Comparison of ENCODE assay signal across 17 cellular contexts in genomic region chr4:81118086-81118485, GRCh38.
DNase-seq lines count a peak whose midpoint lies in the region; ATAC-seq and TF ChIP-seq lines count a peak whose summit lies in the region.
"Had no signal": no experiment of that assay in that cellular context is flagged by ENCODE, and none has a peak within 500 bp of the region (broad histone marks: within the 10 kb centered on the region; RNA-seq: fewer than 3 reads in every experiment).

No MANE protein-coding gene starts in this region.

- ATAC-seq in IMR-90 (ENCODE audit: low read depth) (peak; percentile 27; the same call in 1 of the 2 replicates), left colon (peak; percentile 31), GM21786 (IDR thresholded peaks at IDR 0.05; ENCODE audit: unreplicated experiment) (no peak), HG02642 (IDR thresholded peaks at IDR 0.05; ENCODE audit: poor library complexity, unreplicated experiment) (no peak)
- ATAC-seq: A549; CD8-positive, alpha-beta T cell had no signal

- dilution Hi-C loops in IMR-90 (cut with HindIII; ENCODE audit: low sequenced_read_pairs, unreplicated experiment), result no loop called here

- no peak overlapping the region for H4K8ac ChIP-seq in IMR-90 (ENCODE audit: low read depth in 2 of 2, low read length in 2 of 2)

- no peaks in the 10 kb centered on the region for H3K79me1 ChIP-seq in IMR-90 (ENCODE audit: low read depth in 1 of 2, low read length in 2 of 2)

- H4K91ac ChIP-seq in IMR-90 (ENCODE audit: insufficient read depth, low read depth, low read length), result no peak overlapping the region

- H2AFZ ChIP-seq in IMR-90 (replicated peaks; ENCODE audit: low read length, poor library complexity), result no peak overlapping the region

- no peak overlapping the region for H3K18ac ChIP-seq in IMR-90 (ENCODE audit: low read depth, low read length)

- no peak overlapping the region for H3K56ac ChIP-seq in IMR-90 (ENCODE audit: extremely low read depth, insufficient read depth, low read length)

- H3K4me2 ChIP-seq in IMR-90 (ENCODE audit: low read depth, low read length), result no peak overlapping the region
- H3K4me2 ChIP-seq: A549; BLaER1 treated with 17β-estradiol and CSF1 and Interleukin-3, amounts not matched to agents 10 nM and 100 nM had no signal

- TF ChIP-seq POLR2A in IMR-90 (IDR thresholded peaks at IDR 0.05; ENCODE audit: low read depth, low read length) (no peak), erythroblast (IDR thresholded peaks at IDR 0.05; ENCODE audit: low read length) (no peak)

- H2BK15ac ChIP-seq in IMR-90 (ENCODE audit: low read depth, low read length), result no peak overlapping the region

- WGBS in IMR-90 (ENCODE audit: extremely low coverage in 2 of 2, insufficient read length in 1 of 2), 2 experiments, result 0% methylated on average over 1 of the region's 7 CpGs; no CpG with 5 or more reads in 1 of the 2 experiments

- H3K4me1 ChIP-seq in IMR-90 (ENCODE audit: control insufficient read depth, insufficient read depth, low read length), result no peaks in the 10 kb centered on the region
- H3K4me1 ChIP-seq: A549; BLaER1 treated with 17β-estradiol and CSF1 and Interleukin-3, amounts not matched to agents 10 nM and 100 nM; Caco-2 had no signal

- no peak overlapping the region for H2AK5ac ChIP-seq in IMR-90 (ENCODE audit: low read depth, low read length)

- no peaks in the 10 kb centered on the region for H3K9me1 ChIP-seq in IMR-90 (ENCODE audit: insufficient read depth, low read length)

- no TSS peak for BruUV-seq in IMR-90 (replicated peaks; lab: Mats Ljungman, UMichigan)

- intact Hi-C loops in IMR-90 (cut with micrococcal nuclease), result no loop called here
- intact Hi-C loops in left colon (cut with DNase I, micrococcal nuclease), result no loop called here

- in situ Hi-C loops in IMR-90 (cut with MboI; ENCODE audit: low sequenced_read_pairs), result no loop called here

- no peak overlapping the region for H3K9ac ChIP-seq in IMR-90 (ENCODE audit: low read depth, low read length)
- H3K9ac ChIP-seq: BLaER1 treated with 17β-estradiol and CSF1 and Interleukin-3, amounts not matched to agents 10 nM and 100 nM had no signal

- H3K9me3 ChIP-seq in IMR-90 (ENCODE audit: control insufficient read depth, insufficient read depth, low read length), result no peaks in the 10 kb centered on the region
- no peaks in the 10 kb centered on the region for H3K9me3 ChIP-seq in MG63
- H3K9me3 ChIP-seq: A549; BLaER1 treated with 17β-estradiol and CSF1 and Interleukin-3, amounts not matched to agents 10 nM and 100 nM; Caco-2 had no signal

- no peak overlapping the region for H2AK9ac ChIP-seq in IMR-90 (replicated peaks; ENCODE audit: low read depth, low read length, poor library complexity)

- no peak overlapping the region for H2BK20ac ChIP-seq in IMR-90 (ENCODE audit: low read depth, low read length)

- DNase-seq in IMR-90 (peak; percentile 54), MG63 (peak; percentile 4), left colon (no peak), erythroblast (lab: John Stamatoyannopoulos, UW) (no peak)
- DNase-seq: AML-193; Caco-2; Calu3; CD4-positive, alpha-beta T cell; CD8-positive, alpha-beta T cell; DMS79 treated with DMSO at 0.1 percent for 48 hours; GF-D8 had no signal

- TF ChIP-seq CTCF in IMR-90 (conservative IDR thresholded peaks at IDR 0.05; ENCODE audit: low read depth, low read length), result no peak

- CTCF ChIA-PET in IMR-90 (lab: Yijun Ruan, JAX), result no interaction called here

- H3K23ac ChIP-seq in IMR-90 (ENCODE audit: low read depth, low read length), result no peak overlapping the region

- H3K27me3 ChIP-seq in IMR-90 (ENCODE audit: control insufficient read depth, insufficient read depth, low read length) (no peaks in the 10 kb centered on the region), MG63 (no peaks in the 10 kb centered on the region)
- H3K27me3 ChIP-seq: BLaER1 treated with 17β-estradiol and CSF1 and Interleukin-3, amounts not matched to agents 10 nM and 100 nM had no signal

- H4K5ac ChIP-seq in IMR-90 (ENCODE audit: low read depth, low read length), result no peak overlapping the region

- no peak overlapping the region for H2BK120ac ChIP-seq in IMR-90 (ENCODE audit: low read depth, low read length)

- H3K14ac ChIP-seq in IMR-90 (replicated peaks; ENCODE audit: low read depth, low read length), result no peak overlapping the region

- no peak overlapping the region for H2BK5ac ChIP-seq in IMR-90 (ENCODE audit: low read depth, low read length, poor library complexity, severe bottlenecking)

- H4K20me1 ChIP-seq in IMR-90 (ENCODE audit: insufficient read depth, low read length), result no peaks in the 10 kb centered on the region
- H4K20me1 ChIP-seq: BLaER1 treated with 17β-estradiol and CSF1 and Interleukin-3, amounts not matched to agents 10 nM and 100 nM had no signal

- no peak for TF ChIP-seq RAD21 in IMR-90 (IDR thresholded peaks at IDR 0.05; ENCODE audit: low read length)

- H3K4me3 ChIP-seq in IMR-90 (ENCODE audit: insufficient read depth, low read depth, low read length) (no peak overlapping the region), MG63 (no peak overlapping the region)
- H3K4me3 ChIP-seq: A549; BLaER1 treated with 17β-estradiol and CSF1 and Interleukin-3, amounts not matched to agents 10 nM and 100 nM had no signal

- H3K27ac ChIP-seq in IMR-90 (ENCODE audit: insufficient read depth, low read length), result no peak overlapping the region
- H3K27ac ChIP-seq: 22Rv1; A549; BLaER1 treated with 17β-estradiol and CSF1 and Interleukin-3, amounts not matched to agents 10 nM and 100 nM; C4-2B had no signal

- POLR2A ChIA-PET in IMR-90 (lab: Charles Lee; ENCODE audit: unreplicated experiment), result no interaction called here

- H3K36me3 ChIP-seq in IMR-90 (ENCODE audit: control insufficient read depth, insufficient read depth, low read length) (no peaks in the 10 kb centered on the region), MG63 (no peaks in the 10 kb centered on the region)
- H3K36me3 ChIP-seq: BLaER1 treated with 17β-estradiol and CSF1 and Interleukin-3, amounts not matched to agents 10 nM and 100 nM had no signal

- no peak overlapping the region for H3K4ac ChIP-seq in IMR-90 (ENCODE audit: low read depth, low read length)

TF ChIP-seq in IMR-90, 13 proteins besides CTCF, POLR2A, EP300 and RAD21:
- TF ChIP-seq USF2 (IDR thresholded peaks at IDR 0.05; ENCODE audit: low read depth, low read length) (no peak), CEBPB (IDR thresholded peaks at IDR 0.05; ENCODE audit: low read depth, low read length) (no peak), MAFK (IDR thresholded peaks at IDR 0.05; ENCODE audit: low read depth, low read length) (no peak), RCOR1 (IDR thresholded peaks at IDR 0.05; ENCODE audit: insufficient replicate concordance, low read length) (no peak), ELK1 (IDR thresholded peaks at IDR 0.05; ENCODE audit: borderline replicate concordance, low read depth, low read length) (no peak), MXI1 (IDR thresholded peaks at IDR 0.05; ENCODE audit: borderline replicate concordance, low read depth, low read length) (no peak), MAZ (IDR thresholded peaks at IDR 0.05; ENCODE audit: borderline replicate concordance, low read depth, low read length) (no peak), FOS (IDR thresholded peaks at IDR 0.05; ENCODE audit: low read depth, low read length) (no peak), NFE2L2 (IDR thresholded peaks at IDR 0.05; ENCODE audit: low read depth, low read length) (no peak), BHLHE40 (IDR thresholded peaks at IDR 0.05; ENCODE audit: low read depth, low read length) (no peak; the same call in 1 of the 2 replicates), SMC3 (IDR thresholded peaks at IDR 0.05; ENCODE audit: low read depth, low read length) (no peak), RFX5 (IDR thresholded peaks at IDR 0.05; ENCODE audit: low read depth, low read length) (no peak), CHD1 (IDR thresholded peaks at IDR 0.05; ENCODE audit: low read depth, low read length) (no peak)

Comparison
In these comparisons a context has a peak if more than half of its experiments do, and no peak if none do; other contexts are left out.
1. ATAC-seq: peak in IMR-90 (single experiment) and left colon (single experiment); none in GM21786 (single experiment) and HG02642 (single experiment).
2. DNase-seq: peak in IMR-90 (single experiment) and MG63 (single experiment); none in left colon (0 of 2) and erythroblast (0 of 2).